27 cellular contexts compared by ENCODE assay signal in the genomic region with DNA sequence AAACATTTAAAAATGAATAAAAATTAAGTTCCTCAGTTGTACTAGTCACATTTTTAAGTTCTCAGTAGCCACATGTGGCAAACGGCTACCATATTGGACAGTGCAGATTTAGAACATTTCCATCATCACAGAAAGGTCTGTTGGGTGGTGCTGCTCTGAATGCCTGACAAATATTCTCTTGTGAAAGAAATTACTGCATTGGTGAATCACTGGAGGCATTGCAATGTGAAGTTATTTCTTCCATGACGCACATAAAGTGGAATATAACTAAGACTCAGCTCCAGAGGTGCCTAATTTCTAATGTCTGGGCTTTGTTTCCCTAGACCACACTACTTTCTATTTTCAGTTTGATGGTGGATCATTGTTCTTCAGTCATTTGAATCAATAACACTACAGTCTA. TPM values are rescaled to one million over a fixed set of nuclear protein-coding genes. Genes with fewer than 3 reads are reported as not detected.
"Had no signal": no experiment of that assay in that cellular context is flagged by ENCODE, and none has a peak within 500 bp of the region (broad histone marks: within the 10 kb centered on the region; RNA-seq: fewer than 3 reads in every experiment).

No MANE protein-coding gene starts in this region.

- H3K27ac ChIP-seq: foreskin keratinocyte, heart left ventricle, pancreas, psoas muscle, right atrium auricular region, suprapubic skin, tibial artery, WERI-Rb-1 had no signal

- H3K9me3 ChIP-seq: heart left ventricle, pancreas, psoas muscle, right atrium auricular region, suprapubic skin, tibial artery had no signal

- ATAC-seq: activated CD4-positive, CD25-positive, alpha-beta regulatory T cell treated with anti-CD3 and anti-CD28 coated beads, Interleukin-2, amount 50 U/mL, for 24 hours; activated naive CD8-positive, alpha-beta T cell treated with anti-CD3 and anti-CD28 coated beads, Interleukin-2, amount 50 U/mL, for 24 hours; left colon; psoas muscle had no signal

- H3K27me3 ChIP-seq: heart left ventricle, right atrium auricular region, tibial artery had no signal

- H3K4me1 ChIP-seq: foreskin keratinocyte, psoas muscle, right atrium auricular region, suprapubic skin, tibial artery had no signal

- H3K4me3 ChIP-seq: heart left ventricle, pancreas, psoas muscle, right atrium auricular region, suprapubic skin, tibial artery had no signal

- H3K36me3 ChIP-seq: heart left ventricle, pancreas, right atrium auricular region, suprapubic skin, tibial artery, WERI-Rb-1 had no signal

- DNase-seq: activated CD4-positive, alpha-beta T cell treated with anti-CD3 and anti-CD28 coated beads for 48 hours; activated CD4-positive, alpha-beta T cell treated with anti-CD3 and anti-CD28 coated beads, Interleukin-2, amount 50 U/mL, for 48 hours; activated CD8-positive, alpha-beta memory T cell treated with anti-CD3 and anti-CD28 coated beads for 24 hours; activated gamma-delta T cell treated with Interleukin-2 at 50 U/mL for 16 hours; activated naive CD8-positive, alpha-beta T cell treated with anti-CD3 and anti-CD28 coated beads, Interleukin-2, amount 50 U/mL, for 24 hours; dermis blood vessel endothelial cell; effector CD8-positive, alpha-beta T cell; heart left ventricle; immature natural killer cell; kidney; left colon; naive B cell; nephron progenitor cell; pancreas; psoas muscle; stimulated activated CD4-positive, alpha-beta T cell treated with anti-CD3 and anti-CD28 coated beads, Interleukin-15, amount 100 ng/mL, for 24 hours; stimulated activated CD4-positive, alpha-beta T cell treated with anti-CD3 and anti-CD28 coated beads, Interleukin-2, amount 100 ng/mL, for 24 hours; stimulated activated naive CD4-positive, alpha-beta T cell; T-helper 1 cell; tibial artery; WERI-Rb-1 had no signal

RNA-seq across cellular contexts. Expression of a gene that starts 44.9 kb away (rescaled TPM):
- total RNA-seq: dermis blood vessel endothelial cell, epithelial cell of proximal tubule, foreskin keratinocyte, mesothelial cell of epicardium, right atrium auricular region had no signal
- polyA plus RNA-seq: foreskin keratinocyte had no signal
